ENCODE assay signal across 18 cellular contexts in the genomic region with DNA sequence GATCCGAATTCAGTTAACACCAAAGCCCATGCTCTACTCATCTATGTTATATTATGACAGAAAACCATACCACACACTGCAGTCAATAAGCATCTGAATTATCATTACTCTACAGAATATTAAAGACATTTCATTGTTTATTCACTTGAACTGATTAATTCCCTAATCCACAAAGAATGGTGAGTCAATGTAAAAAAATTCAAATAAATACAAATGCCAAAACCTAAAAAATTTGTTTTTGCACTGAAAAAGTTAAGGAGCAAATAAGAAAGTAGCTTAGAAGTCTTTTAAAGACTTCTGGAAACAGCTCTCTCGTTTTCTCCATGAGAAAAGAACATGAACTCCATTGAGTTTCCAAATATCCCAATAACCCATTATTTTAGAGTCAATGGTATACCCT. TPM values are rescaled to one million over a fixed set of nuclear protein-coding genes. Genes with fewer than 3 reads are reported as not detected.
DNase-seq lines count a peak whose midpoint lies in the region; ATAC-seq and TF ChIP-seq lines count a peak whose summit lies in the region.
"Had no signal": no experiment of that assay in that cellular context is flagged by ENCODE, and none has a peak within 500 bp of the region (broad histone marks: within the 10 kb centered on the region; RNA-seq: fewer than 3 reads in every experiment).

No MANE protein-coding gene starts in this region.

- H3K4me1 ChIP-seq in uterus (peaks cover 10 to 15% of the 10 kb centered on the region in 2 donors), Peyer's patch (peaks cover 0 to 18% (median 0%) of the 10 kb centered on the region in 4 donors)

- DNase-seq in EL (peak; percentile 53), fibroblast of the aortic adventitia (ENCODE audit: low read depth) (peak; percentile 64), uterus (no peak), Peyer's patch (no peak)
- DNase-seq in activated CD4-positive, alpha-beta T cell treated with anti-CD3 and anti-CD28 coated beads for 48 hours: no peak
- DNase-seq: CD4-positive, alpha-beta memory T cell; DMS79; GF-D8; Kasumi-1; NCI-H1105 treated with DMSO at 0.1 percent for 48 hours; NCI-H1694 treated with DMSO at 0.1 percent for 48 hours; NCI-H2107; NCI-H2227 treated with DMSO at 0.1 percent for 48 hours; NCI-H524 had no signal

- H3K36me3 ChIP-seq in uterus (no peaks in the 10 kb centered on the region), Peyer's patch (no peaks in the 10 kb centered on the region)

- peak overlapping the region; percentile 8 to 9 for H3K27ac ChIP-seq in uterus
- H3K27ac ChIP-seq in Peyer's patch: no peak overlapping the region

- TF ChIP-seq CTCF in fibroblast of the aortic adventitia (IDR thresholded peaks at IDR 0.05; ENCODE audit: insufficient read depth, low read length): no peak
- no peak for TF ChIP-seq CTCF in uterus (IDR thresholded peaks at IDR 0.05)
- TF ChIP-seq CTCF in Peyer's patch (IDR thresholded peaks at IDR 0.05): no peak

- H3K9me3 ChIP-seq in uterus (no peaks in the 10 kb centered on the region), Peyer's patch (no peaks in the 10 kb centered on the region)

- H3K27me3 ChIP-seq in uterus: no peaks in the 10 kb centered on the region
- H3K27me3 ChIP-seq in Peyer's patch: no peaks in the 10 kb centered on the region

- TF ChIP-seq POLR2A in uterus (IDR thresholded peaks at IDR 0.05) (no peak), Peyer's patch (IDR thresholded peaks at IDR 0.05) (no peak)

- H3K4me3 ChIP-seq in fibroblast of the aortic adventitia (ENCODE audit: low read depth, low read length) (no peak overlapping the region), uterus (no peak overlapping the region), Peyer's patch (no peak overlapping the region)

- intact Hi-C loops in uterus (cut with DNase I; ENCODE audit: low total_unique reads): no loop called here

- ATAC-seq in SK-N-SH treated with all-trans-retinoic acid at 6 μM for 48 hours: no peak
- ATAC-seq in GM19467 (IDR thresholded peaks at IDR 0.05; ENCODE audit: unreplicated experiment): no peak

TF ChIP-seq in SK-N-SH treated with all-trans-retinoic acid at 6 μM for 48 hours, 23 proteins besides CTCF, POLR2A, EP300 and RAD21:
- TF ChIP-seq TOX (CRISPR knock-in tag; IDR thresholded peaks at IDR 0.05; ENCODE audit: borderline replicate concordance): 0 out of 2 replicates have a peak, but pooled peaks have one; percentile 33
- TF ChIP-seq RARB (CRISPR knock-in tag; IDR thresholded peaks at IDR 0.05): no peak
TF ChIP-seq in SK-N-SH treated with all-trans-retinoic acid at 6 μM for 48 hours: peak in this region for 1.

RNA-seq across cellular contexts. Expression of a gene that starts 13.6 kb away (rescaled TPM):
- total RNA-seq in fibroblast of the aortic adventitia (ENCODE audit: low replicate concordance): 146 and 370 TPM in 2 replicates
- 10 to 100 TPM in 3 of 4 donors, 1 to 10 TPM in 1; 8.2 to 92.6 (median 32.4) TPM for total RNA-seq in uterus
- 10 to 100 TPM in 3 of 4 donors, 1 to 10 TPM in 1; 8.6 to 16.5 (median 11.5) TPM for total RNA-seq in Peyer's patch
- total RNA-seq: B cell; CD4-positive, alpha-beta memory T cell; SK-MEL-5 had no signal

Comparison
In these comparisons a context has a peak if more than half of its experiments do, and no peak if none do; other contexts are left out.
1. DNase-seq: peak in EL (single experiment) and fibroblast of the aortic adventitia (single experiment); none in uterus (0 of 2), Peyer's patch (0 of 3) and activated CD4-positive, alpha-beta T cell treated with anti-CD3 and anti-CD28 coated beads for 48 hours (single experiment).
2. H3K27ac ChIP-seq: peak in uterus (2 of 2); none in Peyer's patch (0 of 4).